ENCODE assay signal across 8 cellular contexts in genomic region chr7:142873281-142873784, GRCh38. TPM values are rescaled to one million over a fixed set of nuclear protein-coding genes. Genes with fewer than 3 reads are reported as not detected.
A peak's percentile ranks its signal among the peaks of the same experiment; 100 is the strongest.
DNase-seq lines count a peak whose midpoint lies in the region; ATAC-seq and TF ChIP-seq lines count a peak whose summit lies in the region.

No MANE protein-coding gene starts in this region.

- intact Hi-C loops in ovary (cut with DNase I) = loop anchor here in 1 of 4 donors (10.0 kb wide), 1 partner anchor 341 kb away; no protein-coding TSS in a partner anchor

- ATAC-seq in GM19463 (IDR thresholded peaks at IDR 0.05; ENCODE audit: unreplicated experiment) = peak; percentile 86

- peaks cover 3% of the 10 kb centered on the region for H3K36me3 Mint-ChIP-seq in neural progenitor cell

- no peak for TF ChIP-seq POLR2A in ovary (IDR thresholded peaks at IDR 0.05)

- H3K36me3 ChIP-seq in neural progenitor cell = no peaks in the 10 kb centered on the region
- no peaks in the 10 kb centered on the region for H3K36me3 ChIP-seq in ovary

- DNase-seq in Daoy (ENCODE audit: low read depth) (peak; percentile 73), astrocyte of the hippocampus (ENCODE audit: low read depth, low spot score) (peak; percentile 5), neural progenitor cell (ENCODE audit: low spot score) (peak; percentile 26), NCI-H524 treated with DMSO at 0.1 percent for 48 hours (lab: John Stamatoyannopoulos, UW) (no peak), NCI-H2107 treated with DMSO at 0.1 percent for 48 hours (lab: John Stamatoyannopoulos, UW; ENCODE audit: unreplicated experiment) (no peak), ovary (no peak)

- no peaks in the 10 kb centered on the region for H3F3A ChIP-seq in neural progenitor cell (ENCODE audit: low read depth)

- H3K27me3 ChIP-seq in neural progenitor cell (no peaks in the 10 kb centered on the region), ovary (no peaks in the 10 kb centered on the region)

- no peak for TF ChIP-seq EP300 in ovary (IDR thresholded peaks at IDR 0.05)

- peak; percentile 75 for TF ChIP-seq CTCF in LNCAP (IDR thresholded peaks at IDR 0.05)
- peak; percentile 60 for TF ChIP-seq CTCF in neural progenitor cell (IDR thresholded peaks at IDR 0.05)
- no peak for TF ChIP-seq CTCF in ovary (IDR thresholded peaks at IDR 0.05)

- no peak overlapping the region for H3K4me3 Mint-ChIP-seq in neural progenitor cell

- WGBS in ovary, 3 donors = 78 to 87% (median 81%) methylated on average over 11 of the region's 11 CpGs

- H3K4me3 ChIP-seq in neural progenitor cell (no peak overlapping the region), ovary (no peak overlapping the region)

- H3K4me1 ChIP-seq in neural progenitor cell (no peaks in the 10 kb centered on the region), ovary (ENCODE audit: insufficient read depth) (no peaks in the 10 kb centered on the region)

- no peak overlapping the region for H3K27ac Mint-ChIP-seq in neural progenitor cell

- no peak overlapping the region for H2AFZ ChIP-seq in neural progenitor cell (replicated peaks)

- no peaks in the 10 kb centered on the region for H3K9me3 ChIP-seq in neural progenitor cell (ENCODE audit: low read depth)
- no peaks in the 10 kb centered on the region for H3K9me3 ChIP-seq in ovary

- H3K27ac ChIP-seq in neural progenitor cell (no peak overlapping the region), ovary (no peak overlapping the region)

- no peaks in the 10 kb centered on the region for H3K79me2 ChIP-seq in neural progenitor cell (ENCODE audit: low read depth)

- no peaks in the 10 kb centered on the region for H4K20me1 ChIP-seq in neural progenitor cell (ENCODE audit: low read depth)

- H3K4me1 Mint-ChIP-seq in neural progenitor cell = no peaks in the 10 kb centered on the region

- no peak overlapping the region for H3K9ac ChIP-seq in neural progenitor cell

- no peak overlapping the region for H3K4me2 ChIP-seq in neural progenitor cell

- peaks cover 4% of the 10 kb centered on the region for H3K9me3 Mint-ChIP-seq in neural progenitor cell

- peaks cover 4% of the 10 kb centered on the region for H3K27me3 Mint-ChIP-seq in neural progenitor cell (ENCODE audit: insufficient read depth, low read depth)

RNA-seq across cellular contexts. Expression of gene TRPV6, which starts 12.2 kb away (rescaled TPM):
- not detected in 2 replicates for total RNA-seq in Daoy (2014; rRNA removed; shearing (Covaris generic))
- total RNA-seq in neural progenitor cell (ENCODE audit: low replicate concordance) (not detected in 2 replicates), ovary (1 to 10 TPM in 2 of 7 donors, under 1 TPM in 1, not detected in 4; 0.51 to 9.7 (median 1.5) TPM)
- under 1 TPM; 0.03 to 0.19 TPM for polyA plus RNA-seq in ovary

RNA-seq across cellular contexts. Expression of gene EPHB6, which starts 18.5 kb away (rescaled TPM):
- total RNA-seq in Daoy (2014; rRNA removed; shearing (Covaris generic)) = 12.9 and 20.4 TPM in 2 replicates
- 4.8 and 14.2 TPM in 2 replicates for total RNA-seq in neural progenitor cell (ENCODE audit: low replicate concordance)
- 10 to 100 TPM; 17.9 to 41.1 (median 31.9) TPM for total RNA-seq in ovary
- 10 to 100 TPM; 10.7 to 14.1 TPM for polyA plus RNA-seq in ovary

Comparison
In these comparisons a context has a peak if more than half of its experiments do, and no peak if none do; other contexts are left out.
1. DNase-seq: peak in Daoy (single experiment), astrocyte of the hippocampus (single experiment) and neural progenitor cell (single experiment); none in NCI-H524 treated with DMSO at 0.1 percent for 48 hours (single experiment), NCI-H2107 treated with DMSO at 0.1 percent for 48 hours (single experiment) and ovary (0 of 5).
2. CTCF ChIP-seq: peak in LNCAP (single experiment) and neural progenitor cell (single experiment); none in ovary (0 of 3).